1 cellular context compared by ENCODE assay signal in the genomic region with DNA sequence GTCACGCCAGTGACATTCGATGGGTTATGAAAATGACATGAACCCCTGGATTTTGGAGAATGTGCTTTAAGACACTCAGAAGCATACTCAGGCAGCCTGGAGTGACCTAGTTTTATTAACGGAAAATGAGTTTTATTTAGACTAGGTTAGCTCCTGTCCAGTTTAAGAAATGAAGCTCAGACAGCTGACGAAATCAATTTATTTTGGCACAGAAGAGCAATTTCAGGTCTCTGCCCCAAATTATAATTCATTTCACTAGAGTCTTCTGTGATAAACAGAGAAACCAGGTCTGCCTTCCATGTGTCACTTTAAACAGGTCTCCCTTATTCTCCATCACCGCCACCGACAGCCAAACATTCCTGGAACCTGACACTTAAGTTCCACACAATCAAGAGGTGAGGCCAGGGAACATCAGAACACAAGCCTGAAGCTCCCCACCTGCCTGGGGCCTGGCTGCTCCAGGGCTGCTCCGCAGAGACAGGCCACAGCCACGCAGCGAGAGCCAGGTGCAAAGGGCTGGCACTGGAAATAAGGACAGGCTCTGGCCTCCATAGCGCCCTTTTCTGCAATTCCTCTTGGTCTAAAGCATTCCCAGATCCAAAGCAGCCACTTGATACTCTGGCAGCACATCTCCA.
TF ChIP-seq lines count a peak whose summit lies in the region.

No MANE protein-coding gene starts in this region.

TF ChIP-seq in GM23338, 12 proteins besides CTCF, POLR2A, EP300 and RAD21:
- no peak for TF ChIP-seq ETS1 (IDR thresholded peaks at IDR 0.05)
- TF ChIP-seq STAT1 (IDR thresholded peaks at IDR 0.05; ENCODE audit: unreplicated experiment), result no peak
- TF ChIP-seq CREB1 (CRISPR knock-in tag; IDR thresholded peaks at IDR 0.05; ENCODE audit: low read depth), result no peak
- TF ChIP-seq JUNB (IDR thresholded peaks at IDR 0.05; ENCODE audit: unreplicated experiment), result no peak
- TF ChIP-seq ZNF114 (CRISPR knock-in tag; IDR thresholded peaks at IDR 0.05), result no peak
- TF ChIP-seq ZNF462 (CRISPR knock-in tag; IDR thresholded peaks at IDR 0.05), result no peak
- TF ChIP-seq EZH2phosphoT487 (IDR thresholded peaks at IDR 0.05; ENCODE audit: unreplicated experiment), result no peak
- TF ChIP-seq, protein P1, sequence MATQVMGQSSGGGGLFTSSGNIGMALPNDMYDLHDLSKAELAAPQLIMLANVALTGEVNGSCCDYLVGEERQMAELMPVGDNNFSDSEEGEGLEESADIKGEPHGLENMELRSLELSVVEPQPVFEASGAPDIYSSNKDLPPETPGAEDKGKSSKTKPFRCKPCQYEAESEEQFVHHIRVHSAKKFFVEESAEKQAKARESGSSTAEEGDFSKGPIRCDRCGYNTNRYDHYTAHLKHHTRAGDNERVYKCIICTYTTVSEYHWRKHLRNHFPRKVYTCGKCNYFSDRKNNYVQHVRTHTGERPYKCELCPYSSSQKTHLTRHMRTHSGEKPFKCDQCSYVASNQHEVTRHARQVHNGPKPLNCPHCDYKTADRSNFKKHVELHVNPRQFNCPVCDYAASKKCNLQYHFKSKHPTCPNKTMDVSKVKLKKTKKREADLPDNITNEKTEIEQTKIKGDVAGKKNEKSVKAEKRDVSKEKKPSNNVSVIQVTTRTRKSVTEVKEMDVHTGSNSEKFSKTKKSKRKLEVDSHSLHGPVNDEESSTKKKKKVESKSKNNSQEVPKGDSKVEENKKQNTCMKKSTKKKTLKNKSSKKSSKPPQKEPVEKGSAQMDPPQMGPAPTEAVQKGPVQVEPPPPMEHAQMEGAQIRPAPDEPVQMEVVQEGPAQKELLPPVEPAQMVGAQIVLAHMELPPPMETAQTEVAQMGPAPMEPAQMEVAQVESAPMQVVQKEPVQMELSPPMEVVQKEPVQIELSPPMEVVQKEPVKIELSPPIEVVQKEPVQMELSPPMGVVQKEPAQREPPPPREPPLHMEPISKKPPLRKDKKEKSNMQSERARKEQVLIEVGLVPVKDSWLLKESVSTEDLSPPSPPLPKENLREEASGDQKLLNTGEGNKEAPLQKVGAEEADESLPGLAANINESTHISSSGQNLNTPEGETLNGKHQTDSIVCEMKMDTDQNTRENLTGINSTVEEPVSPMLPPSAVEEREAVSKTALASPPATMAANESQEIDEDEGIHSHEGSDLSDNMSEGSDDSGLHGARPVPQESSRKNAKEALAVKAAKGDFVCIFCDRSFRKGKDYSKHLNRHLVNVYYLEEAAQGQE (IDR thresholded peaks at IDR 0.05; ENCODE audit: unreplicated experiment), result no peak
- TF ChIP-seq POLR2AphosphoS5 (IDR thresholded peaks at IDR 0.05; ENCODE audit: low read depth), result no peak
- no peak for TF ChIP-seq NANOG (IDR thresholded peaks at IDR 0.05; ENCODE audit: borderline replicate concordance)
- no peak for TF ChIP-seq ZNF331 (CRISPR knock-in tag; IDR thresholded peaks at IDR 0.05; ENCODE audit: low read depth)
- no peak for TF ChIP-seq EZH2 (IDR thresholded peaks at IDR 0.05; ENCODE audit: low read depth, unreplicated experiment)
